22 cellular contexts compared by ENCODE assay signal in genomic region chr5:39977231-39977630, GRCh38.
A peak's percentile ranks its signal among the peaks of the same experiment; 100 is the strongest.
DNase-seq lines count a peak whose midpoint lies in the region; ATAC-seq and TF ChIP-seq lines count a peak whose summit lies in the region.
"Had no signal": no experiment of that assay in that cellular context is flagged by ENCODE, and none has a peak within 500 bp of the region (broad histone marks: within the 10 kb centered on the region; RNA-seq: fewer than 3 reads in every experiment).

No MANE protein-coding gene starts in this region.

- intact Hi-C loops in heart right ventricle (cut with DNase I): no loop called here

- H3K9me3 ChIP-seq in heart right ventricle: no peaks in the 10 kb centered on the region
- H3K9me3 ChIP-seq: SJCRH30 had no signal

- H3K4me3 ChIP-seq in astrocyte of the spinal cord (ENCODE audit: low read depth, low read length) (no peak overlapping the region), heart right ventricle (no peak overlapping the region)
- H3K4me3 ChIP-seq: SJCRH30 had no signal

- H3K36me3 ChIP-seq in heart right ventricle: no peaks in the 10 kb centered on the region
- H3K36me3 ChIP-seq: SJCRH30 had no signal

- TF ChIP-seq CTCF in astrocyte of the spinal cord (IDR thresholded peaks at IDR 0.05; ENCODE audit: low read depth, low read length) (no peak), heart right ventricle (IDR thresholded peaks at IDR 0.05) (no peak)

- in situ Hi-C loops in astrocyte of the spinal cord (cut with HindIII; ENCODE audit: low sequenced_read_pairs): no loop called here

- DNase-seq in HS-27A (ENCODE audit: low read depth) (peak; percentile 20), astrocyte of the spinal cord (ENCODE audit: low read depth, low spot score) (peak; percentile 52), iris pigment epithelial cell (ENCODE audit: low read depth) (peak; percentile 51), heart right ventricle (no peak), NCI-H2107 (lab: John Stamatoyannopoulos, UW) (no peak), activated gamma-delta T cell (lab: John Stamatoyannopoulos, UW) (no peak), NCI-H2227 treated with DMSO at 0.1 percent for 48 hours (lab: John Stamatoyannopoulos, UW) (no peak)
- DNase-seq: ACHN; AML-193; C1 segment of cervical spinal cord; Calu3; CD8-positive, alpha-beta T cell; DMS153; GDM1; NCI-H1694; NCI-H2081; NCI-H2171 treated with DMSO at 0.1 percent for 48 hours; NCI-H446 treated with DMSO at 0.1 percent for 48 hours; NCI-H526 treated with DMSO at 0.1 percent for 48 hours; OCI-M1; SJCRH30 had no signal

- 84% methylated on average over 2 of the region's 2 CpGs for WGBS in heart right ventricle, 2 donors

- H3K4me1 ChIP-seq in heart right ventricle: no peaks in the 10 kb centered on the region
- H3K4me1 ChIP-seq: SJCRH30 had no signal

- H3K27me3 ChIP-seq in heart right ventricle: no peaks in the 10 kb centered on the region
- H3K27me3 ChIP-seq: SJCRH30 had no signal

- H3K27ac ChIP-seq in heart right ventricle: no peak overlapping the region
- H3K27ac ChIP-seq: SJCRH30 had no signal

- ATAC-seq in heart right ventricle: no peak
- ATAC-seq: CD8-positive, alpha-beta T cell; HCT116 had no signal

Comparison
In these comparisons a context has a peak if more than half of its experiments do, and no peak if none do; other contexts are left out.
1. DNase-seq: peak in HS-27A (single experiment), astrocyte of the spinal cord (single experiment) and iris pigment epithelial cell (single experiment); none in heart right ventricle (0 of 2), NCI-H2107 (single experiment), activated gamma-delta T cell (single experiment) and NCI-H2227 treated with DMSO at 0.1 percent for 48 hours (single experiment).